Comparison of ENCODE assay signal across 22 cellular contexts in the genomic region with DNA sequence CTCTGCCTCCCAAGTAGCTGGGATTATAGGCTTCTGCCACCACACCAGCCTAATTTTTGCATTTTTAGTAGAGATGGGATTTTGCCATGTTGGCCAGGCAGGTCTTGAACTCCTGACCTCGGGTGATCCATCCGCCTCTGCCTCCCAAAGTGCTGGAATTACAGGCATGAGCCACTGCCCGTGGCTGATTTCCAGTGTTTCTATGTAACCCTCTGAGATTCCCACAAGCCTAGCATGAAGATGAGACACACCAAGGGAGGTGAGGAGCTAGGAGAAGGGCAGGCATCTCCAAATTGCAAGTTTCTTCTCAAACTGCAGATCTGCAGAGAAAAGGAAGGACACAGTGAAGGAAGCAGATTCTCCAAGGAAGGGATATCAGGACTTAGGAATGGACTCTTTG.
"Had no signal": no experiment of that assay in that cellular context is flagged by ENCODE, and none has a peak within 500 bp of the region (broad histone marks: within the 10 kb centered on the region; RNA-seq: fewer than 3 reads in every experiment).

No MANE protein-coding gene starts in this region.

- H3K9me3 Mint-ChIP-seq: dendritic cell treated with granulocyte-macrophage colony-stimulating factor and Interleukin-4, amounts not matched to agents 40 ng/mL and 50 ng/mL, for 4 days; effector memory CD8-positive, alpha-beta T cell; immature natural killer cell; memory B cell; mesothelial cell of epicardium; natural killer cell treated with Interleukin-12 subunit alpha and Interleukin-12 subunit beta and Interleukin-15 and Interleukin-18, amount 100 ng/mL, for 72 hours; neural progenitor cell; stimulated activated naive B cell treated with anti-CD40 and anti-IgM and Interleukin-4, amounts not matched to agents 10 μg/mL and 1 μg/mL and 100 μg/mL, for 72 hours; stimulated activated naive CD8-positive, alpha-beta T cell treated with anti-CD3 and anti-CD28 coated beads, Interleukin-15, amount 100 ng/mL, for 72 hours had no signal

- H3K36me3 ChIP-seq: esophagus squamous epithelium, gastrocnemius medialis, left lung, lower lobe of right lung, neural progenitor cell, ovary, thoracic aorta had no signal

- ATAC-seq: effector memory CD8-positive, alpha-beta T cell; gastrocnemius medialis; left lung; lower lobe of right lung; natural killer cell treated with Interleukin-12 subunit alpha and Interleukin-12 subunit beta and Interleukin-15 and Interleukin-18, amount 100 ng/mL, for 72 hours; right cardiac atrium; stimulated activated naive B cell treated with anti-CD40 and anti-IgM and Interleukin-4, amounts not matched to agents 10 μg/mL and 1 μg/mL and 100 μg/mL, for 72 hours; stimulated activated naive CD8-positive, alpha-beta T cell treated with anti-CD3 and anti-CD28 coated beads, Interleukin-15, amount 100 ng/mL, for 72 hours had no signal

- H3K4me3 ChIP-seq: esophagus squamous epithelium, gastrocnemius medialis, left lung, lower lobe of right lung, neural progenitor cell, ovary, thoracic aorta had no signal

- H3K9ac ChIP-seq: neural progenitor cell had no signal

- H3K27ac ChIP-seq: epithelial cell of prostate, esophagus squamous epithelium, gastrocnemius medialis, left lung, lower lobe of right lung, neural progenitor cell, ovary had no signal

- H3K4me1 ChIP-seq: gastrocnemius medialis had no signal

- H3K36me3 Mint-ChIP-seq: immature natural killer cell; memory B cell; mesothelial cell of epicardium; natural killer cell treated with Interleukin-12 subunit alpha and Interleukin-12 subunit beta and Interleukin-15 and Interleukin-18, amount 100 ng/mL, for 72 hours; neural progenitor cell; stimulated activated naive B cell treated with anti-CD40 and anti-IgM and Interleukin-4, amounts not matched to agents 10 μg/mL and 1 μg/mL and 100 μg/mL, for 72 hours had no signal

- H3K4me1 Mint-ChIP-seq: immature natural killer cell; memory B cell; stimulated activated naive B cell treated with anti-CD40 and anti-IgM and Interleukin-4, amounts not matched to agents 10 μg/mL and 1 μg/mL and 100 μg/mL, for 72 hours; stimulated activated naive CD8-positive, alpha-beta T cell treated with anti-CD3 and anti-CD28 coated beads, Interleukin-15, amount 100 ng/mL, for 72 hours had no signal

- H3K27ac Mint-ChIP-seq: dendritic cell treated with granulocyte-macrophage colony-stimulating factor and Interleukin-4, amounts not matched to agents 40 ng/mL and 50 ng/mL, for 4 days; effector memory CD8-positive, alpha-beta T cell; immature natural killer cell; memory B cell; mesothelial cell of epicardium; natural killer cell treated with Interleukin-12 subunit alpha and Interleukin-12 subunit beta and Interleukin-15 and Interleukin-18, amount 100 ng/mL, for 72 hours; neural progenitor cell; stimulated activated naive B cell treated with anti-CD40 and anti-IgM and Interleukin-4, amounts not matched to agents 10 μg/mL and 1 μg/mL and 100 μg/mL, for 72 hours; stimulated activated naive CD8-positive, alpha-beta T cell treated with anti-CD3 and anti-CD28 coated beads, Interleukin-15, amount 100 ng/mL, for 72 hours had no signal

- H3K9me3 ChIP-seq: esophagus squamous epithelium, gastrocnemius medialis, left lung, lower lobe of right lung, ovary, thoracic aorta had no signal

- H3K27me3 ChIP-seq: esophagus squamous epithelium, gastrocnemius medialis, neural progenitor cell, ovary had no signal

- H3K4me3 Mint-ChIP-seq: dendritic cell treated with granulocyte-macrophage colony-stimulating factor and Interleukin-4, amounts not matched to agents 40 ng/mL and 50 ng/mL, for 4 days; effector memory CD8-positive, alpha-beta T cell; immature natural killer cell; memory B cell; mesothelial cell of epicardium; natural killer cell treated with Interleukin-12 subunit alpha and Interleukin-12 subunit beta and Interleukin-15 and Interleukin-18, amount 100 ng/mL, for 72 hours; neural progenitor cell; stimulated activated naive B cell treated with anti-CD40 and anti-IgM and Interleukin-4, amounts not matched to agents 10 μg/mL and 1 μg/mL and 100 μg/mL, for 72 hours; stimulated activated naive CD8-positive, alpha-beta T cell treated with anti-CD3 and anti-CD28 coated beads, Interleukin-15, amount 100 ng/mL, for 72 hours had no signal

- DNase-seq: cerebellar nuclear complex; effector memory CD8-positive, alpha-beta T cell; esophagus squamous epithelium; gastrocnemius medialis; glutamatergic neuron; immature natural killer cell; left lung; lower lobe of right lung; ovary; right cardiac atrium; stimulated activated CD4-positive, alpha-beta T cell treated with anti-CD3 and anti-CD28 coated beads, Interleukin-4, amount 100 ng/mL, for 24 hours; stimulated activated naive B cell treated with anti-CD40 and anti-IgM and Interleukin-4, amounts not matched to agents 10 μg/mL and 1 μg/mL and 100 μg/mL, for 72 hours; stimulated activated naive CD8-positive, alpha-beta T cell treated with anti-CD3 and anti-CD28 coated beads, Interleukin-15, amount 100 ng/mL, for 72 hours; substantia nigra; trophoblast cell had no signal
